In the genomic region with DNA sequence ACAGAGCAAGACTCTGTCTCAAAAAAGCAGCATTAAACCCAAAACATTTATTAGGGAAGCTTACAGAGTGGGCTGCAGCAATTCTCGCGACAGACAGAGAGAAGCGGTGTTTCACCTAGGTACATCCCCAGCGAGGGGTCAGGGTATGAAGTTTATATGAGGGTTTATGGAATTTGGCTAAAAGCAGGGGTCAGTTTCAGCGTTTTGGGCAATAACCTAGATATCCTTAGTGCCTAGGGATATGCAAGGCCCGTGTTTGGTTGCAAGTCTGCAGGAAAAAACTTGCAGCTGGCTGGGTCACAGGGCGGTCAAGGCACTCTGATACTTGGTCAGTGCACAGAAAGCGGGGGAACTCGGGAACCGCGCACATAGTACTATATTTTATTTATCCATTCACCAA, we compare ENCODE assay signal across 8 cellular contexts. TPM values are rescaled to one million over a fixed set of nuclear protein-coding genes. Genes with fewer than 3 reads are reported as not detected.
DNase-seq lines count a peak whose midpoint lies in the region; ATAC-seq and TF ChIP-seq lines count a peak whose summit lies in the region.

No MANE protein-coding gene starts in this region.

- H3K9me3 ChIP-seq in A673 (ENCODE audit: low read depth, low read length, poor library complexity, severe bottlenecking) = no peaks in the 10 kb centered on the region
- H3K9me3 ChIP-seq in GM23248 (ENCODE audit: low read depth) = no peaks in the 10 kb centered on the region
- H3K9me3 ChIP-seq in right cardiac atrium (ENCODE audit: control insufficient read depth, low read length) = no peaks in the 10 kb centered on the region
- H3K9me3 ChIP-seq in smooth muscle cell (replicated peaks; ENCODE audit: low read depth) = no peaks in the 10 kb centered on the region

- H3F3A ChIP-seq in GM23248 (ENCODE audit: insufficient read depth) = 0 out of 2 replicates have a peak, but pooled peaks cover 10% of the 10 kb centered on the region
- no peaks in the 10 kb centered on the region for H3F3A ChIP-seq in smooth muscle cell (ENCODE audit: low read depth)

- no peaks in the 10 kb centered on the region for H3K27me3 Mint-ChIP-seq in activated B cell treated with CpG ODN at 0.5 μM for 24 hours

- peak overlapping the region; percentile 74 for H3K27ac ChIP-seq in A673 (ENCODE audit: low read depth, low read length, poor library complexity, severe bottlenecking)
- H3K27ac ChIP-seq in GM23248 = peak overlapping the region; percentile 37
- no peak overlapping the region for H3K27ac ChIP-seq in right cardiac atrium (ENCODE audit: low read length)
- H3K27ac ChIP-seq in smooth muscle cell (ENCODE audit: low read depth) = no peak overlapping the region

- H3K4me3 Mint-ChIP-seq in activated B cell treated with CpG ODN at 0.5 μM for 24 hours = peak overlapping the region; percentile 99

- peaks cover 24% of the 10 kb centered on the region for H3K4me1 Mint-ChIP-seq in activated B cell treated with CpG ODN at 0.5 μM for 24 hours

- H4K20me1 ChIP-seq in GM23248 (ENCODE audit: insufficient read depth) (no peaks in the 10 kb centered on the region), smooth muscle cell (ENCODE audit: low read depth) (peaks cover 4% of the 10 kb centered on the region)

- no peaks in the 10 kb centered on the region for H3K27me3 ChIP-seq in A673 (replicated peaks; ENCODE audit: insufficient read depth, low read depth, low read length, poor library complexity)
- H3K27me3 ChIP-seq in GM23248 (replicated peaks; ENCODE audit: insufficient read depth) = no peaks in the 10 kb centered on the region
- H3K27me3 ChIP-seq in right cardiac atrium (ENCODE audit: control insufficient read depth, insufficient read depth) = no peaks in the 10 kb centered on the region
- H3K27me3 ChIP-seq in smooth muscle cell (ENCODE audit: low read depth) = no peaks in the 10 kb centered on the region

- in situ Hi-C loops in GM23248 (cut with MboI) = no loop called here

- H3K9me2 ChIP-seq in GM23248 (ENCODE audit: insufficient read depth) = no peaks in the 10 kb centered on the region

- no TSS peak for BruUV-seq in A673 (replicated peaks; lab: Mats Ljungman, UMichigan)

- H3K4me1 ChIP-seq in A673 (ENCODE audit: insufficient read depth, low read length, poor library complexity, severe bottlenecking) (peaks cover 6% of the 10 kb centered on the region), GM23248 (ENCODE audit: insufficient read depth) (peaks cover 16% of the 10 kb centered on the region), right cardiac atrium (ENCODE audit: control insufficient read depth, insufficient read depth, low read length) (no peaks in the 10 kb centered on the region), smooth muscle cell (ENCODE audit: low read depth) (peaks cover 7% of the 10 kb centered on the region)

- no peak overlapping the region for H3K27ac Mint-ChIP-seq in activated B cell treated with CpG ODN at 0.5 μM for 24 hours

- DNase-seq in A673 (ENCODE audit: low spot score) = no peak
- peak; percentile 56 for DNase-seq in GM23248
- DNase-seq in activated B cell treated with CpG ODN at 0.5 μM for 24 hours = no peak
- DNase-seq in right cardiac atrium = peak in 1 of 3 donors; percentile 56
- no peak for DNase-seq in smooth muscle cell (lab: John Stamatoyannopoulos, UW; ENCODE audit: unreplicated experiment)
- no peak for DNase-seq in GM10248 (ENCODE audit: extremely low spot score)
- no peak for DNase-seq in GDM1 (lab: John Stamatoyannopoulos, UW)

- 2% methylated on average over 11 of the region's 11 CpGs for WGBS in GM23248 (ENCODE audit: low coverage in 1 of 2, low lambda C conversion rate in 2 of 2, missing lambda C conversion rate in 2 of 2), 2 experiments
- WGBS in right cardiac atrium = 19% methylated on average over 11 of the region's 11 CpGs
- 66% methylated on average over 11 of the region's 11 CpGs for WGBS in smooth muscle cell (ENCODE audit: low lambda C conversion rate)

- H3K9ac ChIP-seq in GM23248 (peak overlapping the region; percentile 92), smooth muscle cell (ENCODE audit: low read depth) (no peak overlapping the region)

- peak overlapping the region; percentile 88 for H2AFZ ChIP-seq in GM23248
- H2AFZ ChIP-seq in smooth muscle cell (ENCODE audit: low read depth) = no peak overlapping the region

- CTCF ChIA-PET in A673 (lab: Charles Lee) = no interaction called here
- CTCF ChIA-PET in activated B cell treated with CpG ODN at 0.5 μM for 24 hours (lab: Charles Lee) = no interaction called here
- CTCF ChIA-PET in GM10248 (lab: Yijun Ruan, JAX) = interaction anchor here (1.2 kb wide), 1 partner anchor 9 kb away, joined by 3 read pairs; no protein-coding TSS in a partner anchor

- no peak for ATAC-seq in activated B cell treated with CpG ODN at 0.5 μM for 24 hours (ENCODE audit: low read depth)
- ATAC-seq in right cardiac atrium = peak; percentile 22 to 33
- no peak for ATAC-seq in HG03442 (IDR thresholded peaks at IDR 0.05; ENCODE audit: unreplicated experiment)

- POLR2A ChIA-PET in A673 (lab: Charles Lee; ENCODE audit: low non-redundant PET) = no interaction called here
- POLR2A ChIA-PET in activated B cell treated with CpG ODN at 0.5 μM for 24 hours (lab: Charles Lee) = no interaction called here
- POLR2A ChIA-PET in GM10248 (lab: Yijun Ruan, JAX) = no interaction called here

- H3K4me3 ChIP-seq in A673 (ENCODE audit: low read depth, low read length, poor library complexity, severe bottlenecking) (peak overlapping the region; percentile 79), GM23248 (peak overlapping the region; percentile 97), right cardiac atrium (ENCODE audit: low read length) (peak overlapping the region; percentile 75), smooth muscle cell (peak overlapping the region; percentile 71)

- H3K79me2 ChIP-seq in GM23248 (ENCODE audit: insufficient read depth) (peaks cover 36% of the 10 kb centered on the region), smooth muscle cell (ENCODE audit: low read depth) (peaks cover 18% of the 10 kb centered on the region)

- no peak for TF ChIP-seq CTCF in A673 (conservative IDR thresholded peaks at IDR 0.05; ENCODE audit: low read depth, low read length)
- no peak for TF ChIP-seq CTCF in activated B cell treated with CpG ODN at 0.5 μM for 24 hours (IDR thresholded peaks at IDR 0.05)
- no peak for TF ChIP-seq CTCF in smooth muscle cell (IDR thresholded peaks at IDR 0.05; ENCODE audit: borderline replicate concordance, insufficient read depth, poor library complexity, severe bottlenecking)
- TF ChIP-seq CTCF in GM10248 (IDR thresholded peaks at IDR 0.05; ENCODE audit: control extremely low read depth, extremely low read depth, low read depth, missing control alignments) = no peak

- H3K36me3 ChIP-seq in A673 (ENCODE audit: insufficient read depth, low read length, poor library complexity, severe bottlenecking) = peaks cover 25% of the 10 kb centered on the region
- no peaks in the 10 kb centered on the region; the same call in 1 of the 2 replicates for H3K36me3 ChIP-seq in GM23248 (ENCODE audit: low read depth)
- H3K36me3 ChIP-seq in smooth muscle cell (ENCODE audit: low read depth) = no peaks in the 10 kb centered on the region

- intact Hi-C loops in A673 (cut with micrococcal nuclease; ENCODE audit: unreplicated experiment) (no loop called here), activated B cell treated with CpG ODN at 0.5 μM for 24 hours (cut with micrococcal nuclease) (loop anchor here (1.0 to 5.0 kb wide), 7 partner anchors 48 to 437 kb away; partner anchors contain the start of genes COQ4, KYAT1, NAIF1 and ODF2), right cardiac atrium (cut with DNase I) (no loop called here)

- H3K4me2 ChIP-seq in GM23248 (ENCODE audit: unreplicated experiment) (peak overlapping the region; percentile 94), smooth muscle cell (peak overlapping the region; percentile 89)

- H3K36me3 Mint-ChIP-seq in activated B cell treated with CpG ODN at 0.5 μM for 24 hours (ENCODE audit: low read depth) = peaks cover 38% of the 10 kb centered on the region

- no peaks in the 10 kb centered on the region for H3K9me3 Mint-ChIP-seq in activated B cell treated with CpG ODN at 0.5 μM for 24 hours

RNA-seq across cellular contexts. Expression of gene GLE1, which starts 0.6 kb away (rescaled TPM):
- total RNA-seq in A673 (2021) (52.1 and 52.3 TPM in 2 replicates), activated B cell treated with CpG ODN at 0.5 μM for 24 hours (28.8 and 31.8 TPM in 2 replicates), right cardiac atrium (10 to 100 TPM; 15.7 to 19.3 (median 17.9) TPM), smooth muscle cell (14.1 and 16.0 TPM in 2 replicates)
- total RNA-seq in GM23248 (2014; rRNA removed; shearing (Covaris generic)) = 27.1 and 31.5 TPM in 2 replicates
- polyA plus RNA-seq in GM23248 (2016; fragmentation: Nextera tagmentation; extraction: Ambion mirVana) (18.1 and 18.5 TPM in 2 replicates), right cardiac atrium (10.6 TPM), smooth muscle cell (11.2 and 11.8 TPM in 2 replicates)

RNA-seq across cellular contexts. Expression of gene ODF2, which starts 48.1 kb away (rescaled TPM):
- total RNA-seq in A673 (2021) (80.6 and 83.1 TPM in 2 replicates), activated B cell treated with CpG ODN at 0.5 μM for 24 hours (41.2 and 45.7 TPM in 2 replicates), right cardiac atrium (10 to 100 TPM; 13.8 to 15.4 (median 14.4) TPM), smooth muscle cell (17.7 and 27.9 TPM in 2 replicates)
- 29.5 and 37.9 TPM in 2 replicates for total RNA-seq in GM23248 (2014; rRNA removed; shearing (Covaris generic))
- polyA plus RNA-seq in GM23248 (2016; fragmentation: Nextera tagmentation; extraction: Ambion mirVana) (32.1 and 34.8 TPM in 2 replicates), right cardiac atrium (9.6 TPM), smooth muscle cell (31.6 and 33.2 TPM in 2 replicates)

RNA-seq across cellular contexts. Expression of gene SPTAN1, which starts 48.5 kb away (rescaled TPM):
- total RNA-seq in A673 (2021) (239 and 262 TPM in 2 replicates), activated B cell treated with CpG ODN at 0.5 μM for 24 hours (208 and 237 TPM in 2 replicates), right cardiac atrium (100 to 1,000 TPM; 269 to 312 (median 282) TPM), smooth muscle cell (143 and 145 TPM in 2 replicates)
- 275 and 287 TPM in 2 replicates for total RNA-seq in GM23248 (2014; rRNA removed; shearing (Covaris generic))
- polyA plus RNA-seq in GM23248 (2016; fragmentation: Nextera tagmentation; extraction: Ambion mirVana) (139 and 144 TPM in 2 replicates), right cardiac atrium (154 TPM), smooth muscle cell (84.9 and 115 TPM in 2 replicates)

Comparison
In these comparisons a context has a peak if more than half of its experiments do, and no peak if none do; other contexts are left out.
1. H3K27ac ChIP-seq: peak in A673 (single experiment) and GM23248 (single experiment); none in right cardiac atrium (single experiment) and smooth muscle cell (single experiment).
2. ATAC-seq: peak in right cardiac atrium (2 of 2); none in activated B cell treated with CpG ODN at 0.5 μM for 24 hours (single experiment) and HG03442 (single experiment).
3. Peak in every context shown above with its lines, with median percentiles within 50 percentile points of each other: H3K4me3 ChIP-seq.